ENCODE assay signal across 1 cellular context in the genomic region with DNA sequence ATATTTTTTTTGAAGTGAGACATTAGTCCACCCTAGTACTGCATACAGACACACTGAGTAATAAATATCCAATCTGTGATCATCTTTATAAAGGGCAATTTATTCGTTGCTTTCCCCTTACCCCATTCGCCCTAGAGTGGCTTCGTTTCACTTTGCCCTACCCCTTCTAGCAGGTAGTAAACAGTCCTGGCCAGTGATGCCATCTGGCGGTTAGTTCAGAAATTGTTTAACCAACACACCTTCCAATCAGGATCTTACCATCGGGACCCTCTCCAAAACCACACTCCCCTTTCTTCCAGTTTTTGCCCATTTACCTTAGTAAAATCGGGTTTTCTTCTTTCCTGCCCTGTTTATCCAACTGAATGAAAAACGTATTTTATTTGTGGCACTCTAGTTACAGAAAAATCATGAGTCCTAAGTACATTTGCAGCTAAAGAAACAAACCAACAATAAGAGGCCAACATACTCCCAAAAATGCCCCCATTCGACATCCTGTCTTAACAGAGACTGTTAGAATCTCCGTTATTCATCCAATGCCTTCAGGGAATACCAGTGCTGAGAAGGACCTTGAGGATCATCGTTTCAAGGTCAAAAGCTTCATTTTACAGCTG.
TF ChIP-seq lines count a peak whose summit lies in the region.

No MANE protein-coding gene starts in this region.

TF ChIP-seq in GM12878, 131 proteins besides CTCF, POLR2A, EP300 and RAD21 (continued from another document):
- TF ChIP-seq IKZF1 (conservative IDR thresholded peaks at IDR 0.05) (peak; percentile 53), NFYA (IDR thresholded peaks at IDR 0.05; ENCODE audit: borderline replicate concordance, low read depth, low read length) (no peak), RUNX3 (IDR thresholded peaks at IDR 0.05; ENCODE audit: low read length) (peak; percentile 69), CREM (IDR thresholded peaks at IDR 0.05; ENCODE audit: low read depth) (0 out of 2 replicates have a peak, but pooled peaks have one; percentile 14), FOXK2 (IDR thresholded peaks at IDR 0.05) (no peak), POU2F2 (IDR thresholded peaks at IDR 0.05; ENCODE audit: borderline replicate concordance, low read depth, low read length) (peak; percentile 68; the same call in 1 of the 3 replicates), NR2C1 (IDR thresholded peaks at IDR 0.05) (no peak), HDGF (IDR thresholded peaks at IDR 0.05) (peak; percentile 79), IKZF2 (IDR thresholded peaks at IDR 0.05) (peak; percentile 57 to 63; a peak in 2 of 4 replicates), EED (IDR thresholded peaks at IDR 0.05; ENCODE audit: low read depth) (peak; percentile 65; the same call in 1 of the 2 replicates), SMC3 (IDR thresholded peaks at IDR 0.05; ENCODE audit: borderline replicate concordance, low read length) (peak; percentile 85), YY1 (IDR thresholded peaks at IDR 0.05; ENCODE audit: low read depth, low read length) (peak; percentile 66), NBN (IDR thresholded peaks at IDR 0.05) (peak; percentile 40; the same call in 1 of the 2 replicates), POLR2AphosphoS5 (IDR thresholded peaks at IDR 0.05; ENCODE audit: low read length) (peak; percentile 61), CHD1 (IDR thresholded peaks at IDR 0.05; ENCODE audit: low read depth, low read length) (no peak), GATAD2B (conservative IDR thresholded peaks at IDR 0.05; ENCODE audit: low read depth) (0 out of 2 replicates have a peak, but pooled peaks have one; percentile 28), SMARCA5 (IDR thresholded peaks at IDR 0.05) (peak; percentile 69; the same call in 1 of the 2 replicates), ZNF217 (IDR thresholded peaks at IDR 0.05) (no peak), HDAC2 (IDR thresholded peaks at IDR 0.05) (no peak)
- TF ChIP-seq, protein P1, sequence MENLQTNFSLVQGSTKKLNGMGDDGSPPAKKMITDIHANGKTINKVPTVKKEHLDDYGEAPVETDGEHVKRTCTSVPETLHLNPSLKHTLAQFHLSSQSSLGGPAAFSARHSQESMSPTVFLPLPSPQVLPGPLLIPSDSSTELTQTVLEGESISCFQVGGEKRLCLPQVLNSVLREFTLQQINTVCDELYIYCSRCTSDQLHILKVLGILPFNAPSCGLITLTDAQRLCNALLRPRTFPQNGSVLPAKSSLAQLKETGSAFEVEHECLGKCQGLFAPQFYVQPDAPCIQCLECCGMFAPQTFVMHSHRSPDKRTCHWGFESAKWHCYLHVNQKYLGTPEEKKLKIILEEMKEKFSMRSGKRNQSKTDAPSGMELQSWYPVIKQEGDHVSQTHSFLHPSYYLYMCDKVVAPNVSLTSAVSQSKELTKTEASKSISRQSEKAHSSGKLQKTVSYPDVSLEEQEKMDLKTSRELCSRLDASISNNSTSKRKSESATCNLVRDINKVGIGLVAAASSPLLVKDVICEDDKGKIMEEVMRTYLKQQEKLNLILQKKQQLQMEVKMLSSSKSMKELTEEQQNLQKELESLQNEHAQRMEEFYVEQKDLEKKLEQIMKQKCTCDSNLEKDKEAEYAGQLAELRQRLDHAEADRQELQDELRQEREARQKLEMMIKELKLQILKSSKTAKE (IDR thresholded peaks at IDR 0.05; ENCODE audit: low read depth, poor library complexity, severe bottlenecking), result peak; percentile 24
